Comparison of ENCODE assay signal across 1 cellular context in genomic region chr12:85829391-85829790, GRCh38.
TF ChIP-seq lines count a peak whose summit lies in the region.

No MANE protein-coding gene starts in this region.

TF ChIP-seq in WTC11, 78 proteins besides CTCF, POLR2A, EP300 and RAD21 (continued from another document):
- TF ChIP-seq PRDM15 (CRISPR knock-in tag; IDR thresholded peaks at IDR 0.05) (no peak), SP1 (CRISPR knock-in tag; conservative IDR thresholded peaks at IDR 0.05) (no peak), CREM (CRISPR knock-in tag; IDR thresholded peaks at IDR 0.05) (no peak), FOXP1 (CRISPR knock-in tag; IDR thresholded peaks at IDR 0.05; ENCODE audit: borderline replicate concordance) (no peak), E2F5 (CRISPR knock-in tag; IDR thresholded peaks at IDR 0.05) (no peak), TEAD4 (CRISPR knock-in tag; IDR thresholded peaks at IDR 0.05) (no peak), ATF1 (CRISPR knock-in tag; IDR thresholded peaks at IDR 0.05) (no peak), CREB1 (CRISPR knock-in tag; IDR thresholded peaks at IDR 0.05) (no peak), ZNF423 (CRISPR knock-in tag; IDR thresholded peaks at IDR 0.05) (no peak), TCF7 (CRISPR knock-in tag; IDR thresholded peaks at IDR 0.05; ENCODE audit: low read depth) (no peak), KAT7 (CRISPR knock-in tag; IDR thresholded peaks at IDR 0.05; ENCODE audit: borderline replicate concordance) (no peak)
- TF ChIP-seq, protein P1, sequence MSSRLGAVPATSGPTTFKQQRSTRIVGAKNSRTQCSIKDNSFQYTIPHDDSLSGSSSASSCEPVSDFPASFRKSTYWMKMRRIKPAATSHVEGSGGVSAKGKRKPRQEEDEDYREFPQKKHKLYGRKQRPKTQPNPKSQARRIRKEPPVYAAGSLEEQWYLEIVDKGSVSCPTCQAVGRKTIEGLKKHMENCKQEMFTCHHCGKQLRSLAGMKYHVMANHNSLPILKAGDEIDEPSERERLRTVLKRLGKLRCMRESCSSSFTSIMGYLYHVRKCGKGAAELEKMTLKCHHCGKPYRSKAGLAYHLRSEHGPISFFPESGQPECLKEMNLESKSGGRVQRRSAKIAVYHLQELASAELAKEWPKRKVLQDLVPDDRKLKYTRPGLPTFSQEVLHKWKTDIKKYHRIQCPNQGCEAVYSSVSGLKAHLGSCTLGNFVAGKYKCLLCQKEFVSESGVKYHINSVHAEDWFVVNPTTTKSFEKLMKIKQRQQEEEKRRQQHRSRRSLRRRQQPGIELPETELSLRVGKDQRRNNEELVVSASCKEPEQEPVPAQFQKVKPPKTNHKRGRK (CRISPR knock-in tag; IDR thresholded peaks at IDR 0.05; ENCODE audit: borderline replicate concordance): no peak
